In the genomic region with DNA sequence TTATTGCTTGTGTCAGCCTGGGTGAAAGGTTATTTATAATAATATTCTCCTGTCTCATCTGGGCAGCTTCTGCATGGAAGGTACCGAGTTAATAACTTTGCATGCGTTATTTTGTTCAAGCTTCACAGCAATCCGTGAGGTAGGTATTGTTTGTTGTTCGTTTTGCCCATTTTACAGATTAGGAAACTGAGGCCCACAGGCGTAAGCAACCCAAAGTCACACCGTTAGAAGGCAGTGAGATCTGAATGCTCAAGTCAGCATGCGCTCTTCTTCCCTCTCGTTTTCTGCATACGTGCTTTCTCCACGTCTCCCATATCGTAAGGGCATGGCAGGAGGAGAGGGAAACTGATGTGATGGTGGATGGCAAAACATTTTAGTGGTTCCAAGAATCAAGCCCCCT, we compare ENCODE assay signal across 1 cellular context.
A peak's percentile ranks its signal among the peaks of the same experiment; 100 is the strongest.
TF ChIP-seq lines count a peak whose summit lies in the region.

No MANE protein-coding gene starts in this region.

TF ChIP-seq in HepG2, 621 proteins besides CTCF, POLR2A, EP300 and RAD21:
- TF ChIP-seq ZMYM3 (CRISPR knock-in tag; IDR thresholded peaks at IDR 0.05) (peak; percentile 32; the same call in 1 of the 2 replicates), PAF1 (CRISPR knock-in tag; IDR thresholded peaks at IDR 0.05) (no peak), ZNF33B (CRISPR knock-in tag; IDR thresholded peaks at IDR 0.05) (no peak), GZF1 (CRISPR knock-in tag; IDR thresholded peaks at IDR 0.05) (no peak), NFKBIZ (CRISPR knock-in tag; IDR thresholded peaks at IDR 0.05) (no peak), ZNF883 (CRISPR knock-in tag; IDR thresholded peaks at IDR 0.05; ENCODE audit: not compliant biosample characterization) (no peak), ZFP90 (CRISPR knock-in tag; IDR thresholded peaks at IDR 0.05; ENCODE audit: borderline replicate concordance) (no peak), NFE2 (CRISPR knock-in tag; IDR thresholded peaks at IDR 0.05) (no peak), ZNF629 (CRISPR knock-in tag; conservative IDR thresholded peaks at IDR 0.05) (peak; percentile 92), HOXA3 (CRISPR knock-in tag; IDR thresholded peaks at IDR 0.05) (no peak)
- TF ChIP-seq, protein P1, sequence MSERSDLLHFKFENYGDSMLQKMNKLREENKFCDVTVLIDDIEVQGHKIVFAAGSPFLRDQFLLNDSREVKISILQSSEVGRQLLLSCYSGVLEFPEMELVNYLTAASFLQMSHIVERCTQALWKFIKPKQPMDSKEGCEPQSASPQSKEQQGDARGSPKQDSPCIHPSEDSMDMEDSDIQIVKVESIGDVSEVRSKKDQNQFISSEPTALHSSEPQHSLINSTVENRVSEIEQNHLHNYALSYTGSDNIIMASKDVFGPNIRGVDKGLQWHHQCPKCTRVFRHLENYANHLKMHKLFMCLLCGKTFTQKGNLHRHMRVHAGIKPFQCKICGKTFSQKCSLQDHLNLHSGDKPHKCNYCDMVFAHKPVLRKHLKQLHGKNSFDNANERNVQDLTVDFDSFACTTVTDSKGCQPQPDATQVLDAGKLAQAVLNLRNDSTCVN (CRISPR knock-in tag; IDR thresholded peaks at IDR 0.05; ENCODE audit: borderline replicate concordance): no peak
TF ChIP-seq in HepG2: peak in this region for 2.
